In the genomic region with DNA sequence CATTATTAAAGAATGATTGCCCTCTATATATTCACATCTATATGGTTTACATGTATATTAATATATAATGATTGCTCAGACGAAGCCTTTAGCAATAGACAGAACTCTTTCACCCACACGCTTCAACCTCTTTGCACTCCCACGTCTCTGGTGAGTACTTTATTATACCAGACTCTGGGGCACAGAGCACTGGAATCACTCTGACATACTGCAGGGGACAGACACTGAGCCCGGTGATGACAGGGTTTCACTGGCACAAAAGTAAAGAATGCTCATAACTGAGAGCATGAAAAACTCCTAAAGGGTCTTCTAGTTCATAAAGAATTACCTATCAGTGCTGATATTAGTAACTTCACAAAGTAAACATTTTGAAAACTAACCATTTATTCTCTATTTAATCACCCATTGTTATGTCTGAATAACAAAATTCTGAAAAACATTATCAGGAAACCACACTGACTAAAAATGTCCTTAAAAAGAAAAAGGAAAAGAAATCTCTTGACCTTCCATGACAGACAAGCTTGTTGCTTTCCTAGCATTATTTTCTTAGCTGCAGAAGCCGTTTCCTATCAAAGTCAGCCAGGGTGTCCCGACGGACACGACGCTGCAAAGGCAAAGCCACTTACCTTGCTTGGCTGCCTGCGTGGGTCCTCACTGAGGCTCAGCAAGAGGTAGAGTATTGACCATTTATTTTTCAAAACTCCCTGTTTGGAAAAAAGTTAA, we compare ENCODE assay signal across 27 cellular contexts.
"Had no signal": no experiment of that assay in that cellular context is flagged by ENCODE, and none has a peak within 500 bp of the region (broad histone marks: within the 10 kb centered on the region; RNA-seq: fewer than 3 reads in every experiment).

No MANE protein-coding gene starts in this region.

- H3K27me3 Mint-ChIP-seq: activated CD4-positive, alpha-beta T cell treated with anti-CD3 and anti-CD28 coated beads, Interleukin-2, amount 10 ng/mL, durations not matched to agents 24 days and 14 days; activated CD8-positive, alpha-beta T cell treated with anti-CD3 and anti-CD28 coated beads for 36 hours; activated naive CD4-positive, alpha-beta T cell treated with anti-CD3 and anti-CD28 coated beads, Interleukin-2, amount 50 U/mL, for 24 hours; activated naive CD8-positive, alpha-beta T cell treated with anti-CD3 and anti-CD28 coated beads, Interleukin-2, amount 10 ng/mL, durations not matched to agents 7 days and 5 days had no signal

- H3K4me3 Mint-ChIP-seq: activated CD4-positive, alpha-beta T cell treated with anti-CD3 and anti-CD28 coated beads, Interleukin-2, amount 10 ng/mL, durations not matched to agents 24 days and 14 days; activated CD8-positive, alpha-beta T cell treated with anti-CD3 and anti-CD28 coated beads for 36 hours; activated naive CD4-positive, alpha-beta T cell treated with anti-CD3 and anti-CD28 coated beads, Interleukin-2, amount 50 U/mL, for 24 hours; activated naive CD8-positive, alpha-beta T cell treated with anti-CD3 and anti-CD28 coated beads, Interleukin-2, amount 10 ng/mL, durations not matched to agents 7 days and 5 days; T-helper 1 cell treated with Interleukin-12 subunit alpha and Interleukin-12 subunit beta and Interleukin-4 antibody, amounts not matched to agents 30 μg/mL and 1 μg/mL, for 36 hours; T-helper 2 cell treated with Interferon-gamma antibody and Interleukin-4, amounts not matched to agents 5 μg/mL and 100 μg/mL, for 36 hours had no signal

- FAIRE-seq: TTC549 had no signal

- H3K27ac Mint-ChIP-seq: activated CD4-positive, alpha-beta T cell treated with anti-CD3 and anti-CD28 coated beads, Interleukin-2, amount 10 ng/mL, durations not matched to agents 24 days and 14 days; activated CD8-positive, alpha-beta T cell treated with anti-CD3 and anti-CD28 coated beads for 36 hours; activated naive CD8-positive, alpha-beta T cell treated with anti-CD3 and anti-CD28 coated beads, Interleukin-2, amount 10 ng/mL, durations not matched to agents 7 days and 5 days; activated T-helper 2 cell treated with anti-CD3 and anti-CD28 coated beads, Interferon-gamma antibody, Interleukin-2, Interleukin-4, amounts not matched to agents 10 μg/mL and 5 μg/mL and 100 μg/mL, durations not matched to agents 14 hours and 24 hours and 36 hours; T-helper 1 cell treated with Interleukin-12 subunit alpha and Interleukin-12 subunit beta and Interleukin-4 antibody, amounts not matched to agents 30 μg/mL and 1 μg/mL, for 36 hours; T-helper 2 cell treated with Interferon-gamma antibody and Interleukin-4, amounts not matched to agents 5 μg/mL and 100 μg/mL, for 36 hours had no signal

- H3K9me3 Mint-ChIP-seq: activated CD4-positive, alpha-beta T cell treated with anti-CD3 and anti-CD28 coated beads, Interleukin-2, amount 10 ng/mL, durations not matched to agents 24 days and 14 days; activated CD8-positive, alpha-beta T cell treated with anti-CD3 and anti-CD28 coated beads for 36 hours; activated naive CD4-positive, alpha-beta T cell treated with anti-CD3 and anti-CD28 coated beads, Interleukin-2, amount 50 U/mL, for 24 hours; activated naive CD8-positive, alpha-beta T cell treated with anti-CD3 and anti-CD28 coated beads, Interleukin-2, amount 10 ng/mL, durations not matched to agents 7 days and 5 days; activated T-helper 2 cell treated with anti-CD3 and anti-CD28 coated beads, Interferon-gamma antibody, Interleukin-2, Interleukin-4, amounts not matched to agents 10 μg/mL and 5 μg/mL and 100 μg/mL, durations not matched to agents 14 hours and 24 hours and 36 hours; T-helper 1 cell treated with Interleukin-12 subunit alpha and Interleukin-12 subunit beta and Interleukin-4 antibody, amounts not matched to agents 30 μg/mL and 1 μg/mL, for 36 hours; T-helper 2 cell treated with Interferon-gamma antibody and Interleukin-4, amounts not matched to agents 5 μg/mL and 100 μg/mL, for 36 hours had no signal

- DNase-seq: activated CD4-positive, alpha-beta T cell treated with anti-CD3 and anti-CD28 coated beads, Interleukin-2, amount 10 ng/mL, durations not matched to agents 24 days and 14 days; activated CD4-positive, alpha-beta T cell treated with anti-CD3 and anti-CD28 coated beads, Interleukin-2, amount 50 U/mL, for 4 hours; activated CD8-positive, alpha-beta T cell treated with anti-CD3 and anti-CD28 coated beads for 36 hours; activated gamma-delta T cell; activated naive CD4-positive, alpha-beta T cell treated with Interleukin-2 at 50 U/mL for 16 hours; activated naive CD8-positive, alpha-beta T cell treated with anti-CD3 and anti-CD28 coated beads, Interleukin-2, amount 10 ng/mL, durations not matched to agents 7 days and 5 days; activated T-cell treated with anti-CD3 and anti-CD28 coated beads, Interleukin-2, amount 50 U/mL, for 1 hour; amygdala; NCI-H1105 treated with DMSO at 0.1 percent for 48 hours; NCI-H1436; NCI-H1694; NCI-H1930; NCI-H2081 treated with DMSO at 0.1 percent for 48 hours; NCI-H226; NCI-H446 treated with DMSO at 0.1 percent for 48 hours; NCI-H524; NCI-H69; PC-3; Peyer's patch; RPMI8226; SHP77 treated with DMSO at 0.1 percent for 48 hours; SK-N-SH had no signal

- ATAC-seq: activated CD8-positive, alpha-beta T cell treated with anti-CD3 and anti-CD28 coated beads for 36 hours; PC-3 had no signal

- H3K4me1 Mint-ChIP-seq: activated naive CD4-positive, alpha-beta T cell treated with anti-CD3 and anti-CD28 coated beads, Interleukin-2, amount 50 U/mL, for 24 hours had no signal
